8 cellular contexts compared by ENCODE assay signal in the genomic region with DNA sequence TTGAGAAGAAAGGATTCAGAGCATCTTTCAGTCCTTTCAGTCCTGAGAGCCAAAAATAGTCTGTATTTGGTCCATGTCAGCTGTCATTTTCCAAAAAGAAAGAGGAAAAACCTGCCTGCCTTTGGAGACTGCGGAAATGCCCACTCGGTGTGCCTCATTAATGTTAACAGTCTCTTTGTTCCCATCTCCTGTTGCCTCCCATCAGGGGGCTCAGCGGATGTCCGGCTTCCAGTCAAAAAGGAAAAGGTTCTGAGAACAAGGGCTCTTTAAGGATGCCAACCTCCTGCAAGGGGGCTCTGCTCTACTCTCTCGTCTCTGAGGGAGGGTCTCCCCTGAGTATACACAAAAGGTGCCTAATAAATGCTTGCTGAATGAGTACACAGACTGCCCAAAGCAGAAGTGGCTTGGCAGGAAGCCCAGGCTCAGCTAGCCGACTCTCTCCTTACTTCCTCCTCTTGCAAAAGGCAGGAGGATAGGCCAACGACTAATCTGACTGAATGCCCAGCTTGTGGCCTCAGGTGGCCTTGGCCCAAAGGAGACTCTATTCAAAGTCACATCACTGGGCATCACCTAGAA. TPM values are rescaled to one million over a fixed set of nuclear protein-coding genes. Genes with fewer than 3 reads are reported as not detected.
DNase-seq lines count a peak whose midpoint lies in the region; ATAC-seq and TF ChIP-seq lines count a peak whose summit lies in the region.

No MANE protein-coding gene starts in this region.

- ATAC-seq in left lung = peak; percentile 79

- H3K4me1 Mint-ChIP-seq in brain = peaks cover 25% of the 10 kb centered on the region

- H3K9me3 ChIP-seq in BLaER1 treated with 17β-estradiol and CSF1 and Interleukin-3, amounts not matched to agents 10 nM and 100 nM (replicated peaks in 1 of 11) = no peaks in the 10 kb centered on the region
- no peaks in the 10 kb centered on the region for H3K9me3 ChIP-seq in left lung

- peak overlapping the region; percentile 36 to 94 (median 74) for H3K27ac Mint-ChIP-seq in brain

- intact Hi-C loops in left lung (cut with DNase I) (loop anchor here in 1 of 2 donors (5.0 kb wide), 1 partner anchor 141 kb away; the partner anchor contains the start of gene DHRS13), lower leg skin (cut with DNase I; ENCODE audit: low total_unique reads) (loop anchor here (5.0 kb wide), 1 partner anchor 156 kb away; no protein-coding TSS in a partner anchor)

- H3K4me1 ChIP-seq in BLaER1 treated with 17β-estradiol and CSF1 and Interleukin-3, amounts not matched to agents 10 nM and 100 nM = peaks cover 12 to 27% (median 20%) of the 10 kb centered on the region in 10 experiments
- peaks cover 5 to 31% of the 10 kb centered on the region in 2 donors for H3K4me1 ChIP-seq in left lung

- peak overlapping the region in 1 of 5 experiments; percentile 38 for H3K4me3 Mint-ChIP-seq in brain

- WGBS in lower leg skin, 2 donors = 39 to 48% methylated on average over 7 of the region's 7 CpGs

- no peaks in the 10 kb centered on the region for H3K27me3 Mint-ChIP-seq in brain

- peak overlapping the region in 8 of 11 experiments; percentile 0 to 58 (median 37); a peak in 12 of 22 replicates for H3K27ac ChIP-seq in BLaER1 treated with 17β-estradiol and CSF1 and Interleukin-3, amounts not matched to agents 10 nM and 100 nM
- peak overlapping the region; percentile 1 to 48 for H3K27ac ChIP-seq in left lung

- peaks cover 52 to 83% (median 72%) of the 10 kb centered on the region in 11 experiments for H3K36me3 ChIP-seq in BLaER1 treated with 17β-estradiol and CSF1 and Interleukin-3, amounts not matched to agents 10 nM and 100 nM
- H3K36me3 ChIP-seq in left lung = peaks cover 0 to 44% of the 10 kb centered on the region in 2 donors

- peak overlapping the region in 9 of 11 experiments; percentile 14 to 44 (median 25); a peak in 11 of 22 replicates for H3K9ac ChIP-seq in BLaER1 treated with 17β-estradiol and CSF1 and Interleukin-3, amounts not matched to agents 10 nM and 100 nM

- TF ChIP-seq POLR2A in lower leg skin (IDR thresholded peaks at IDR 0.05) = no peak

- no peak for TF ChIP-seq CTCF in brain (conservative IDR thresholded peaks at IDR 0.05)
- TF ChIP-seq CTCF in left lung (IDR thresholded peaks at IDR 0.05) = no peak
- no peak for TF ChIP-seq CTCF in lower leg skin (IDR thresholded peaks at IDR 0.05)

- no peaks in the 10 kb centered on the region for H3K27me3 ChIP-seq in BLaER1 treated with 17β-estradiol and CSF1 and Interleukin-3, amounts not matched to agents 10 nM and 100 nM
- no peaks in the 10 kb centered on the region for H3K27me3 ChIP-seq in left lung

- H3K4me2 ChIP-seq in BLaER1 treated with 17β-estradiol and CSF1 and Interleukin-3, amounts not matched to agents 10 nM and 100 nM = peak overlapping the region in 10 of 11 experiments; percentile 9 to 68 (median 47); a peak in 19 of 22 replicates

- no peak overlapping the region for H3K4me3 ChIP-seq in BLaER1 treated with 17β-estradiol and CSF1 and Interleukin-3, amounts not matched to agents 10 nM and 100 nM
- H3K4me3 ChIP-seq in left lung = no peak overlapping the region
- no peak overlapping the region for H3K4me3 ChIP-seq in lower leg skin (ENCODE audit: low read depth, poor library complexity, severe bottlenecking)

- H4K20me1 ChIP-seq in BLaER1 treated with 17β-estradiol and CSF1 and Interleukin-3, amounts not matched to agents 10 nM and 100 nM = peaks cover 5 to 64% (median 44%) of the 10 kb centered on the region in 11 experiments; a peak in 20 of 22 replicates

- H3K36me3 Mint-ChIP-seq in brain = peaks cover 26% of the 10 kb centered on the region

- DNase-seq in NCI-H1417 (lab: John Stamatoyannopoulos, UW) = peak in 2 of 3 experiments; percentile 76 to 88
- DNase-seq in left lung = peak; percentile 87 to 89
- DNase-seq in inferior parietal cortex (ENCODE audit: extremely low spot score) = no peak
- DNase-seq in lower leg skin (ENCODE audit: low spot score in 2 of 2) = no peak
- no peak for DNase-seq in activated CD4-positive, alpha-beta T cell treated with anti-CD3 and anti-CD28 coated beads, Interleukin-2, amount 50 U/mL, for 48 hours
- DNase-seq in superior temporal gyrus (ENCODE audit: extremely low spot score) = no peak

- no peaks in the 10 kb centered on the region for H3K9me3 Mint-ChIP-seq in brain

RNA-seq across cellular contexts. Expression of gene TRAF4, which starts 17.3 kb away (rescaled TPM):
- 53.8 TPM for polyA plus RNA-seq in brain (ENCODE audit: insufficient read depth, low read depth, low replicate concordance)
- 10 to 100 TPM; 66.1 to 81.7 TPM for total RNA-seq in left lung
- total RNA-seq in lower leg skin = 10 to 100 TPM; 11.0 to 30.9 (median 21.8) TPM

RNA-seq across cellular contexts. Expression of gene NEK8, which starts 32.5 kb away (rescaled TPM):
- 2.1 TPM for polyA plus RNA-seq in brain (ENCODE audit: insufficient read depth, low read depth, low replicate concordance)
- total RNA-seq in left lung = 1 to 10 TPM; 5.6 to 7.5 TPM
- 1 to 10 TPM; 2.1 to 9.5 (median 4.4) TPM for total RNA-seq in lower leg skin

RNA-seq across cellular contexts. Expression of gene TLCD1, which starts 35.0 kb away (rescaled TPM):
- 7.0 TPM for polyA plus RNA-seq in brain (ENCODE audit: insufficient read depth, low read depth, low replicate concordance)
- 10 to 100 TPM; 18.4 to 20.7 TPM for total RNA-seq in left lung
- total RNA-seq in lower leg skin = 10 to 100 TPM in 3 of 4 donors, 1 to 10 TPM in 1; 9.4 to 33.6 (median 23.5) TPM

RNA-seq across cellular contexts. Expression of gene RPL23A, which starts 41.3 kb away (rescaled TPM):
- 1,609 TPM for polyA plus RNA-seq in brain (ENCODE audit: insufficient read depth, low read depth, low replicate concordance)
- total RNA-seq in left lung = 1,000 to 10,000 TPM; 1,170 to 1,265 TPM
- total RNA-seq in lower leg skin = 100 to 1,000 TPM; 538 to 966 (median 735) TPM

RNA-seq across cellular contexts. Expression of gene RAB34, which starts 43.4 kb away (rescaled TPM):
- 41.9 TPM for polyA plus RNA-seq in brain (ENCODE audit: insufficient read depth, low read depth, low replicate concordance)
- 10 to 100 TPM; 79.4 to 79.5 TPM for total RNA-seq in left lung
- 100 to 1,000 TPM in 2 of 4 donors, 10 to 100 TPM in 2; 76.6 to 138 (median 103) TPM for total RNA-seq in lower leg skin

Comparison
In these comparisons a context has a peak if more than half of its experiments do, and no peak if none do; other contexts are left out.
1. DNase-seq: peak in NCI-H1417 (2 of 3) and left lung (2 of 2); none in inferior parietal cortex (single experiment), lower leg skin (0 of 2), activated CD4-positive, alpha-beta T cell treated with anti-CD3 and anti-CD28 coated beads, Interleukin-2, amount 50 U/mL, for 48 hours (0 of 2) and superior temporal gyrus (single experiment).